In the genomic region with DNA sequence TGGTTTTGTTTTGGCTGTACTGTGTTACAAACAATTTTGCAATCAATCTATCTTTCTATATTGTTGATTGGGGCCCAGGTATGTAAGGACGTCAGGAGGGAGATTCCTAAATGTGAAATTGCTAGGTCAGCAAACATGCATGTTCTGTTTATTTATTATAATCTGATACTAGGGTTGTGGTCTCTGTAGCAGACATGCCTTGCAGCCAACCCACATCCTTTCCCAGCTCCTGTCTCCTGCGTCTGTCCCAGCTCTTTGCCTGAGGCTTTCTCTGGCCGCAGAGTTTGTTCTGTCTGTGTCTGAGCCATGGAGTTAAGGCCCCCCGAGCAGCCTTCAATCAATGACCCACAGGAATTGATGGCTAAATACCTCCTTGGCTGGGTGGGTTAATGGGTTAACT, we compare ENCODE assay signal across 15 cellular contexts.
"Had no signal": no experiment of that assay in that cellular context is flagged by ENCODE, and none has a peak within 500 bp of the region (broad histone marks: within the 10 kb centered on the region; RNA-seq: fewer than 3 reads in every experiment).

No MANE protein-coding gene starts in this region.

- ATAC-seq: activated CD8-positive, alpha-beta memory T cell treated with anti-CD3 and anti-CD28 coated beads, Interleukin-2, amount 10 ng/mL, durations not matched to agents 7 days and 5 days; activated naive CD4-positive, alpha-beta T cell treated with anti-CD3 and anti-CD28 coated beads, Interleukin-2, amount 50 U/mL, for 72 hours; left lobe of liver had no signal

- H3K9me3 ChIP-seq: esophagus muscularis mucosa, thoracic aorta had no signal

- H3K27ac ChIP-seq: esophagus muscularis mucosa, stomach, thoracic aorta had no signal

- H3K36me3 ChIP-seq: esophagus muscularis mucosa, stomach, thoracic aorta had no signal

- H3K4me1 ChIP-seq: esophagus muscularis mucosa, stomach had no signal

- H3K4me3 ChIP-seq: esophagus muscularis mucosa, stomach, thoracic aorta had no signal

- H3K27me3 ChIP-seq: esophagus muscularis mucosa, stomach had no signal

- DNase-seq: activated CD4-positive, alpha-beta T cell treated with anti-CD3 and anti-CD28 coated beads for 1 hour; activated CD4-positive, alpha-beta T cell treated with anti-CD3 and anti-CD28 coated beads, Interleukin-2, amount 50 U/mL, for 48 hours; activated CD8-positive, alpha-beta memory T cell treated with anti-CD3 and anti-CD28 coated beads, Interleukin-2, amount 10 ng/mL, durations not matched to agents 7 days and 5 days; activated effector memory CD4-positive, alpha-beta T cell treated with anti-CD3 and anti-CD28 coated beads, Interleukin-2, amount 50 U/mL, for 16 hours; activated T-cell treated with anti-CD3 and anti-CD28 coated beads, Interleukin-2, amount 50 U/mL, for 24 hours; amniotic stem cell; foreskin fibroblast; glutamatergic neuron; immature natural killer cell; stimulated activated CD4-positive, alpha-beta T cell treated with anti-CD3 and anti-CD28 coated beads, Interleukin-4, amount 100 ng/mL, for 4 hours; stomach had no signal
